In the genomic region with DNA sequence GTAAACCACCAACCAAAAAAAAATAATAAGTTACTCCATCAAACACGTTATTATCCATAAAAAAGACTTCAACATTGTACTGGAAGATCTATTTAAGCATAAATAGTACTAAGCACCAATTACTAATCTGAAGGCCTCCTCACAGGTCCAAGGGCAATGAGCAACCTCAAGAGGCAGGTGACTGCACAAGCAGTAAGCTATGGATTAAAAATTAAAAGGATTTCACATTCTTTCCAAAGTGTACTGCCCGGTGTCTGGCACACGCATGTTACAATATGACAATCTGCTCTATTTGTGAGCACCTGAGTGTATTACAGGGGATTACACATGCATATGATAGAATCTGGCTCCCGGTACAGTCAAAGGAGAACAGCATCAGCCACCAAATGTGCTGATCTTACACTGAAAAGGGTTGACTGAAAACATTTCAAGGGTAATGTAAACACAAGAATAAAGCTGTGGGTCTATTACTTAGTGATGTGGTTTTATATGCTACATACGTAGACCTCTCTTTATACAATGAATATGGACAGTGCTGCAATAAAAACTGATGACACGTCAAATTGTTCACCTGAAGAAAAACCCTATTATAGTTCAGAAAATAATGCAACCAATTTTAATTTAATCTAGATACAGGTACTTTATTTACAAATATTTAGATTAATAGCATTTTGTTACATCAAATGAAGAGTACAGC, we compare ENCODE assay signal across 19 cellular contexts. TPM values are rescaled to one million over a fixed set of nuclear protein-coding genes. Genes with fewer than 3 reads are reported as not detected.
DNase-seq lines count a peak whose midpoint lies in the region; FAIRE-seq and TF ChIP-seq lines count a peak whose summit lies in the region.
"Had no signal": no experiment of that assay in that cellular context is flagged by ENCODE, and none has a peak within 500 bp of the region (broad histone marks: within the 10 kb centered on the region; RNA-seq: fewer than 3 reads in every experiment).

No MANE protein-coding gene starts in this region.

- H3K4me2 ChIP-seq in hepatocyte, result peak overlapping the region; percentile 0

- intact Hi-C loops in esophagus muscularis mucosa (cut with DNase I), result no loop called here

- H3K27ac Mint-ChIP-seq in nephron, result peak overlapping the region; percentile 22 to 87 (median 69)

- H3K36me3 Mint-ChIP-seq in nephron (ENCODE audit: low read depth), result peaks cover 55% of the 10 kb centered on the region

- no peaks in the 10 kb centered on the region for H3K9me3 Mint-ChIP-seq in nephron
- H3K9me3 Mint-ChIP-seq: activated T-helper 1 cell treated with anti-CD3 and anti-CD28 coated beads, Interleukin-12 subunit alpha, Interleukin-12 subunit beta, Interleukin-2, Interleukin-4 antibody, amounts not matched to agents 30 ng/mL and 10 ng/mL and 1 ng/mL, durations not matched to agents 14 hours and 24 hours and 36 hours had no signal

- H3K4me3 Mint-ChIP-seq in nephron, result no peak overlapping the region
- H3K4me3 Mint-ChIP-seq: activated T-helper 1 cell treated with anti-CD3 and anti-CD28 coated beads, Interleukin-12 subunit alpha, Interleukin-12 subunit beta, Interleukin-2, Interleukin-4 antibody, amounts not matched to agents 30 ng/mL and 10 ng/mL and 1 ng/mL, durations not matched to agents 14 hours and 24 hours and 36 hours had no signal

- no peaks in the 10 kb centered on the region for H3K36me3 ChIP-seq in hepatocyte (replicated peaks; ENCODE audit: insufficient read depth, low read depth)
- H3K36me3 ChIP-seq in esophagus muscularis mucosa, result peaks cover 1 to 77% (median 39%) of the 10 kb centered on the region in 4 donors

- H3K9me2 ChIP-seq in hepatocyte (replicated peaks; ENCODE audit: insufficient read depth), result no peaks in the 10 kb centered on the region

- no peak overlapping the region for H3K4me3 ChIP-seq in hepatocyte
- no peak overlapping the region for H3K4me3 ChIP-seq in esophagus muscularis mucosa
- H3K4me3 ChIP-seq: thoracic aorta had no signal

- peaks cover 29% of the 10 kb centered on the region for H3K4me1 ChIP-seq in hepatocyte (ENCODE audit: insufficient read depth)
- H3K4me1 ChIP-seq in esophagus muscularis mucosa, result peaks cover 16 to 34% (median 30%) of the 10 kb centered on the region in 4 donors

- WGBS in hepatocyte (ENCODE audit: low lambda C conversion rate, missing lambda C conversion rate), result 78% methylated on average over 6 of the region's 6 CpGs
- WGBS in esophagus muscularis mucosa, result 84% methylated on average over 6 of the region's 6 CpGs

- H2AFZ ChIP-seq in hepatocyte, result no peak overlapping the region

- peaks cover 9% of the 10 kb centered on the region for H4K20me1 ChIP-seq in hepatocyte (ENCODE audit: insufficient read depth, poor library complexity, severe bottlenecking)

- no peak for TF ChIP-seq CTCF in hepatocyte (IDR thresholded peaks at IDR 0.05; ENCODE audit: poor library complexity)
- no peak for TF ChIP-seq CTCF in nephron (IDR thresholded peaks at IDR 0.05; ENCODE audit: unreplicated experiment in 3 of 3)
- no peak for TF ChIP-seq CTCF in esophagus muscularis mucosa (IDR thresholded peaks at IDR 0.05)

- H3K4me1 Mint-ChIP-seq in nephron, result peaks cover 14% of the 10 kb centered on the region

- no peak for FAIRE-seq in GM12892 (lab: Jason Lieb, UNC)
- FAIRE-seq: RCC 7860 had no signal

- TF ChIP-seq POLR2A in GM12892 (IDR thresholded peaks at IDR 0.05; ENCODE audit: low read depth, low read length) (0 out of 2 replicates have a peak, but pooled peaks have one; percentile 14), esophagus muscularis mucosa (IDR thresholded peaks at IDR 0.05; ENCODE audit: low read depth) (no peak)

- H3K27me3 ChIP-seq in hepatocyte (no peaks in the 10 kb centered on the region), esophagus muscularis mucosa (no peaks in the 10 kb centered on the region)

- no peak for TF ChIP-seq EP300 in esophagus muscularis mucosa (IDR thresholded peaks at IDR 0.05)

- H3K79me2 ChIP-seq in hepatocyte, result peaks cover 39% of the 10 kb centered on the region

- H3K27me3 Mint-ChIP-seq in nephron (ENCODE audit: low read depth), result no peaks in the 10 kb centered on the region

- H3K9me3 ChIP-seq in hepatocyte (ENCODE audit: low read depth), result no peaks in the 10 kb centered on the region
- no peaks in the 10 kb centered on the region for H3K9me3 ChIP-seq in esophagus muscularis mucosa
- H3K9me3 ChIP-seq: thoracic aorta had no signal

- DNase-seq in NCI-H82 (lab: John Stamatoyannopoulos, UW), result peak; percentile 80
- no peak for DNase-seq in NCI-H82 treated with DMSO at 0.1 percent for 48 hours (lab: John Stamatoyannopoulos, UW; ENCODE audit: unreplicated experiment)
- no peak for DNase-seq in GM12892 (ENCODE audit: insufficient read length)
- peak; percentile 15 for DNase-seq in hepatocyte (ENCODE audit: low spot score)
- DNase-seq in esophagus muscularis mucosa (ENCODE audit: extremely low spot score), result no peak
- DNase-seq in NCI-H524 (lab: John Stamatoyannopoulos, UW), result no peak
- DNase-seq in NCI-H446 (lab: John Stamatoyannopoulos, UW), result no peak
- DNase-seq: 8988T; activated CD4-positive, alpha-beta T cell treated with anti-CD3 and anti-CD28 coated beads, Interleukin-2, amount 50 U/mL, for 48 hours; aorta; DMS79 treated with DMSO at 0.1 percent for 48 hours; hypothalamus; NCI-H146; posterior cingulate gyrus had no signal

- H3K27ac ChIP-seq in hepatocyte (peak overlapping the region; percentile 14), esophagus muscularis mucosa (replicated peaks in 1 of 4) (no peak overlapping the region)
- H3K27ac ChIP-seq: C4-2B, thoracic aorta had no signal

RNA-seq across cellular contexts. Expression of a gene that starts 22.8 kb away (rescaled TPM):
- polyA plus RNA-seq in GM12892 (2012; ENCODE audit: missing spikeins), result 24.5 TPM
- 58.7 and 59.0 TPM in 2 replicates for total RNA-seq in hepatocyte
- 54.8 and 61.9 TPM in 2 replicates for polyA plus RNA-seq in hepatocyte
- 10 to 100 TPM; 28.5 to 30.7 (median 29.5) TPM for total RNA-seq in esophagus muscularis mucosa

Comparison
In these comparisons a context has a peak if more than half of its experiments do, and no peak if none do; other contexts are left out.
1. DNase-seq: peak in NCI-H82 (single experiment) and hepatocyte (single experiment); none in NCI-H82 treated with DMSO at 0.1 percent for 48 hours (single experiment), GM12892 (single experiment), esophagus muscularis mucosa (single experiment), NCI-H524 (0 of 2) and NCI-H446 (0 of 2).